24 cellular contexts compared by ENCODE assay signal in the genomic region with DNA sequence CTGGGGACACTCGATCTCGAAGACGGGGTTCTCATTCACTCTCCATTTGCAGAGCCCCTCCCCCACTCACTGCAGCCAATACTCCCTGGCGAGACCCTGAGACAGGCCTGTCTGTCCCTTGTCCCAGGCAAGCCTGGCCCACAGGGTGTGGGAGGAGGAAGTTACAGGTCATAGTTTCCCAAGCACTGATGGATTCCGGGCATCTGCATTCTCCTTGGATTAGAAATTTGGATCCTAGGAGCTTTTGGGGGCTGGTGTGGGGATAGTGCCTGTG. TPM values are rescaled to one million over a fixed set of nuclear protein-coding genes. Genes with fewer than 3 reads are reported as not detected.
"Had no signal": no experiment of that assay in that cellular context is flagged by ENCODE, and none has a peak within 500 bp of the region (broad histone marks: within the 10 kb centered on the region; RNA-seq: fewer than 3 reads in every experiment).

No MANE protein-coding gene starts in this region.

- DNase-seq: hypothalamus; islet precursor cell; nephron progenitor cell; retina; stimulated activated CD4-positive, alpha-beta T cell treated with anti-CD3 and anti-CD28 coated beads, Interleukin-15, amount 100 ng/mL, for 24 hours; stimulated activated CD4-positive, alpha-beta T cell treated with anti-CD3 and anti-CD28 coated beads, Interleukin-1b, Interleukin-23, amount 100 ng/mL, for 48 hours; stimulated activated CD4-positive, alpha-beta T cell treated with anti-CD3 and anti-CD28 coated beads, Interleukin-4, amount 100 ng/mL, for 24 hours had no signal

- H3K27ac Mint-ChIP-seq: dendritic cell treated with granulocyte-macrophage colony-stimulating factor and Interleukin-4, amounts not matched to agents 40 ng/mL and 50 ng/mL, for 4 days; memory B cell; mesothelial cell of epicardium; nephron progenitor cell; stimulated activated memory B cell treated with anti-CD40 and anti-IgM and Interleukin-4, amounts not matched to agents 10 μg/mL and 1 μg/mL and 100 μg/mL, for 72 hours; stimulated activated naive CD8-positive, alpha-beta T cell treated with anti-CD3 and anti-CD28 coated beads, Interleukin-15, Interleukin-2, amounts not matched to agents 100 ng/mL and 50 ng/mL, for 24 hours had no signal

- H3K4me1 Mint-ChIP-seq: central memory CD8-positive, alpha-beta T cell; memory B cell; nephron progenitor cell; stimulated activated memory B cell treated with anti-CD40 and anti-IgM and Interleukin-4, amounts not matched to agents 10 μg/mL and 1 μg/mL and 100 μg/mL, for 72 hours had no signal

- ATAC-seq: gastrocnemius medialis; heart right ventricle; left lobe of liver; lower lobe of right lung; psoas muscle; right lobe of liver; stimulated activated memory B cell treated with anti-CD40 and anti-IgM and Interleukin-4, amounts not matched to agents 10 μg/mL and 1 μg/mL and 100 μg/mL, for 72 hours had no signal

- H3K27me3 Mint-ChIP-seq: central memory CD8-positive, alpha-beta T cell had no signal

- H3K9me3 Mint-ChIP-seq: central memory CD8-positive, alpha-beta T cell; dendritic cell treated with granulocyte-macrophage colony-stimulating factor and Interleukin-4, amounts not matched to agents 40 ng/mL and 50 ng/mL, for 4 days; memory B cell; mesothelial cell of epicardium; nephron progenitor cell; stimulated activated memory B cell treated with anti-CD40 and anti-IgM and Interleukin-4, amounts not matched to agents 10 μg/mL and 1 μg/mL and 100 μg/mL, for 72 hours; stimulated activated naive CD8-positive, alpha-beta T cell treated with anti-CD3 and anti-CD28 coated beads, Interleukin-15, Interleukin-2, amounts not matched to agents 100 ng/mL and 50 ng/mL, for 24 hours had no signal

- H3K4me3 Mint-ChIP-seq: central memory CD8-positive, alpha-beta T cell; dendritic cell treated with granulocyte-macrophage colony-stimulating factor and Interleukin-4, amounts not matched to agents 40 ng/mL and 50 ng/mL, for 4 days; memory B cell; mesothelial cell of epicardium; nephron progenitor cell; stimulated activated memory B cell treated with anti-CD40 and anti-IgM and Interleukin-4, amounts not matched to agents 10 μg/mL and 1 μg/mL and 100 μg/mL, for 72 hours; stimulated activated naive CD8-positive, alpha-beta T cell treated with anti-CD3 and anti-CD28 coated beads, Interleukin-15, Interleukin-2, amounts not matched to agents 100 ng/mL and 50 ng/mL, for 24 hours had no signal

- H3K36me3 Mint-ChIP-seq: memory B cell; mesothelial cell of epicardium; stimulated activated memory B cell treated with anti-CD40 and anti-IgM and Interleukin-4, amounts not matched to agents 10 μg/mL and 1 μg/mL and 100 μg/mL, for 72 hours had no signal

RNA-seq across cellular contexts. Expression of gene WNT3A, which starts 11.3 kb away (rescaled TPM):
- total RNA-seq: gastrocnemius medialis, heart right ventricle, left lobe of liver, omental fat pad, psoas muscle, right lobe of liver, skeletal muscle tissue, spleen, temporal lobe, urinary bladder had no signal
